Comparison of ENCODE assay signal across 21 cellular contexts in genomic region chr5:169243651-169244422, GRCh38. TPM values are rescaled to one million over a fixed set of nuclear protein-coding genes. Genes with fewer than 3 reads are reported as not detected.
"Had no signal": no experiment of that assay in that cellular context is flagged by ENCODE, and none has a peak within 500 bp of the region (broad histone marks: within the 10 kb centered on the region; RNA-seq: fewer than 3 reads in every experiment).

No MANE protein-coding gene starts in this region.

- H3K36me3 ChIP-seq: adrenal gland, breast epithelium had no signal

- H3K4me3 ChIP-seq: adrenal gland, breast epithelium had no signal

- H3K4me1 ChIP-seq: adrenal gland, breast epithelium had no signal

- H3K27me3 ChIP-seq: adrenal gland, breast epithelium had no signal

- H3K9me3 ChIP-seq: adrenal gland, breast epithelium had no signal

- H3K27ac ChIP-seq: adrenal gland, breast epithelium had no signal

- DNase-seq: activated B cell treated with CpG ODN at 0.5 μM for 24 hours; activated CD4-positive, alpha-beta T cell treated with anti-CD3 and anti-CD28 coated beads, Interleukin-2, amount 50 U/mL, for 1 hour; activated CD8-positive, alpha-beta memory T cell treated with anti-CD3 and anti-CD28 coated beads, Interleukin-2, amount 50 U/mL, for 4 hours; activated CD8-positive, alpha-beta T cell treated with anti-CD3 and anti-CD28 coated beads for 36 hours; activated naive CD4-positive, alpha-beta T cell treated with anti-CD3 and anti-CD28 coated beads, Interleukin-2, amount 50 U/mL, for 16 hours; activated naive CD8-positive, alpha-beta T cell treated with anti-CD3 and anti-CD28 coated beads, Interleukin-2, amount 10 ng/mL, durations not matched to agents 7 days and 5 days; activated T-cell treated with anti-CD3 and anti-CD28 coated beads, Interleukin-2, amount 50 U/mL, for 72 hours; adrenal gland; KG1; NCI-H1048; NCI-H146; NCI-H187 treated with DMSO at 0.1 percent for 48 hours; NCI-H2081 treated with DMSO at 0.1 percent for 48 hours; NCI-H446; NCI-H524; PC-3; SHP77; T-helper 17 cell; T-helper 9 cell had no signal

RNA-seq across cellular contexts. Expression of gene SLIT3, which starts 57.1 kb away (rescaled TPM):
- total RNA-seq: activated B cell treated with CpG ODN at 0.5 μM for 24 hours; activated naive CD8-positive, alpha-beta T cell treated with anti-CD3 and anti-CD28 coated beads, Interleukin-2, amount 10 ng/mL, durations not matched to agents 7 days and 5 days; T-helper 17 cell had no signal
- polyA plus RNA-seq: IgD-negative memory B cell had no signal
